Comparison of ENCODE assay signal across 18 cellular contexts in the genomic region with DNA sequence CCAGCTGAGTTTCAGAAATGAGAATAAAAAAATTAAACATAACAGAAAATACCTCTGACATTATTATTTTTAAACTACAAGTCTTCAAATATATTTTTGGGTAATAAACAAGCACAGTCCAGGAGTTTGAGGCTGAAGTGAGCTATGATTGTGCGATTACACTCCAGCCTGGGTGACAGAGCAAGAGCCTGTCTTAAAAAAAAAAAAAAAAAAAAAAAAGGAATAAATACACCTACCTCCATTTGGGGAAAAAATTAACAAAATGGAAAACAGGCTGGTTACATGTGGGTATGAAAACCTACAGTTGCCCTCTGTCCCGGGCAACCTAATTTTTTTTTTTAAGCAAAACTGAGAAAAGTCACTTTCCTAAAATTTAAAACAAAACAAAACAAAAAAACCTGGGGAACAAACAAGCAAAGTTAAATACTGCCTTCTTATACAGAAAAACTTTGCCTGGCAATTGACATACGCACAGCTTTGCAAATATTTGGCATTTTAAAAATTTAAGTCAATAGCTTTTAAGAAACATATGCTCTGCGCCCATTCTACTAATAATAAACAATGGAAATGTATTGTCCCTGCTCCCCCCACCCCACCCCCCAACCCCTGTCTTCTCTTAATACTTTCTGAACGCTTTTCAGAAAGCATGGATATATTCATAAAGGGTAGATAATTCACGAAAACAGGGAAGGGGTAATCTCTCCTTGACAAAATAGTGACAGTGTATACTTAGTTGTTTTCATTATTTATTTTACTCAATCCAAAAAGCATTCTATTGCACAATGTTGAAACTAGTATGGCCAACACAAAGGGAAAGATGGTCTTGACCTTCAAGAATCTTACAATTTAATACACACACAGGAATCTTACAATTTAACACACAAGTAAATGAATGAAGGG.
DNase-seq lines count a peak whose midpoint lies in the region; TF ChIP-seq lines count a peak whose summit lies in the region.
"Had no signal": no experiment of that assay in that cellular context is flagged by ENCODE, and none has a peak within 500 bp of the region (broad histone marks: within the 10 kb centered on the region; RNA-seq: fewer than 3 reads in every experiment).

No MANE protein-coding gene starts in this region.

- no peaks in the 10 kb centered on the region for H3K4me1 ChIP-seq in urinary bladder (ENCODE audit: insufficient read depth)

- no peak overlapping the region for H3K4me3 ChIP-seq in urinary bladder (ENCODE audit: low read depth, low read length)
- H3K4me3 ChIP-seq: HAP-1 had no signal

- peaks cover 69% of the 10 kb centered on the region for H3K4me1 Mint-ChIP-seq in activated naive CD4-positive, alpha-beta T cell treated with anti-CD3 and anti-CD28 coated beads, Interleukin-2, amount 50 U/mL, for 24 hours
- peaks cover 9% of the 10 kb centered on the region for H3K4me1 Mint-ChIP-seq in activated naive CD4-positive, alpha-beta T cell treated with anti-CD3 and anti-CD28 coated beads, Interleukin-2, amount 10 ng/mL, durations not matched to agents 7 days and 5 days
- peaks cover 14% of the 10 kb centered on the region for H3K4me1 Mint-ChIP-seq in endothelial cell (ENCODE audit: unreplicated experiment)
- peaks cover 7% of the 10 kb centered on the region for H3K4me1 Mint-ChIP-seq in activated CD4-positive, alpha-beta T cell treated with anti-CD3 and anti-CD28 coated beads, Interleukin-2, amount 10 ng/mL, durations not matched to agents 7 days and 5 days

- H3K27ac ChIP-seq in urinary bladder (ENCODE audit: low read depth): peak overlapping the region; percentile 38
- H3K27ac ChIP-seq: HL-60 had no signal

- WGBS in urinary bladder: 92% methylated on average over 6 of the region's 6 CpGs

- H3K4me3 Mint-ChIP-seq in activated naive CD4-positive, alpha-beta T cell treated with anti-CD3 and anti-CD28 coated beads, Interleukin-2, amount 50 U/mL, for 24 hours: no peak overlapping the region
- no peak overlapping the region for H3K4me3 Mint-ChIP-seq in activated naive CD4-positive, alpha-beta T cell treated with anti-CD3 and anti-CD28 coated beads, Interleukin-2, amount 10 ng/mL, durations not matched to agents 7 days and 5 days
- no peak overlapping the region for H3K4me3 Mint-ChIP-seq in endothelial cell (ENCODE audit: unreplicated experiment)
- no peak overlapping the region for H3K4me3 Mint-ChIP-seq in activated CD4-positive, alpha-beta T cell treated with anti-CD3 and anti-CD28 coated beads, Interleukin-2, amount 10 ng/mL, durations not matched to agents 7 days and 5 days
- H3K4me3 Mint-ChIP-seq: B cell had no signal

- peak overlapping the region; percentile 21 for H3K27ac Mint-ChIP-seq in activated naive CD4-positive, alpha-beta T cell treated with anti-CD3 and anti-CD28 coated beads, Interleukin-2, amount 50 U/mL, for 24 hours
- H3K27ac Mint-ChIP-seq in activated naive CD4-positive, alpha-beta T cell treated with anti-CD3 and anti-CD28 coated beads, Interleukin-2, amount 10 ng/mL, durations not matched to agents 7 days and 5 days: no peak overlapping the region
- peak overlapping the region; percentile 88 for H3K27ac Mint-ChIP-seq in endothelial cell (ENCODE audit: unreplicated experiment)
- H3K27ac Mint-ChIP-seq in activated CD4-positive, alpha-beta T cell treated with anti-CD3 and anti-CD28 coated beads, Interleukin-2, amount 10 ng/mL, durations not matched to agents 7 days and 5 days: no peak overlapping the region

- TF ChIP-seq RAD21 in Ishikawa (IDR thresholded peaks at IDR 0.05; ENCODE audit: low read depth): no peak

- POLR2A ChIA-PET in activated CD4-positive, alpha-beta T cell treated with anti-CD3 and anti-CD28 coated beads, Interleukin-2, amount 10 ng/mL, durations not matched to agents 7 days and 5 days (lab: Charles Lee): no interaction called here
- POLR2A ChIA-PET in HEK293T (lab: Yijun Ruan, JAX): no interaction called here

- no peak for TF ChIP-seq CTCF in endothelial cell (IDR thresholded peaks at IDR 0.05; ENCODE audit: unreplicated experiment)

- DNase-seq in activated naive CD4-positive, alpha-beta T cell treated with anti-CD3 and anti-CD28 coated beads, Interleukin-2, amount 10 ng/mL, durations not matched to agents 7 days and 5 days: no peak
- DNase-seq in endothelial cell (ENCODE audit: low spot score) (no peak), HEK293T (ENCODE audit: extremely low spot score) (no peak), NCI-H1105 treated with DMSO at 0.1 percent for 48 hours (lab: John Stamatoyannopoulos, UW) (no peak)
- no peak for DNase-seq in activated CD4-positive, alpha-beta T cell treated with anti-CD3 and anti-CD28 coated beads, Interleukin-2, amount 10 ng/mL, durations not matched to agents 7 days and 5 days
- DNase-seq: 8988T; ACHN; C1 segment of cervical spinal cord; CD4-positive, alpha-beta memory T cell; DMS153; DMS79 treated with DMSO at 0.1 percent for 48 hours; EL had no signal

- TF ChIP-seq EP300 in Ishikawa (IDR thresholded peaks at IDR 0.05; ENCODE audit: borderline replicate concordance): no peak

- H3K36me3 Mint-ChIP-seq in activated naive CD4-positive, alpha-beta T cell treated with anti-CD3 and anti-CD28 coated beads, Interleukin-2, amount 50 U/mL, for 24 hours: peaks cover 13% of the 10 kb centered on the region
- peaks cover 48% of the 10 kb centered on the region for H3K36me3 Mint-ChIP-seq in activated naive CD4-positive, alpha-beta T cell treated with anti-CD3 and anti-CD28 coated beads, Interleukin-2, amount 10 ng/mL, durations not matched to agents 7 days and 5 days
- H3K36me3 Mint-ChIP-seq in endothelial cell (ENCODE audit: low read depth, unreplicated experiment): peaks cover 27% of the 10 kb centered on the region
- peaks cover 37% of the 10 kb centered on the region for H3K36me3 Mint-ChIP-seq in activated CD4-positive, alpha-beta T cell treated with anti-CD3 and anti-CD28 coated beads, Interleukin-2, amount 10 ng/mL, durations not matched to agents 7 days and 5 days (ENCODE audit: low read depth)

- no peaks in the 10 kb centered on the region for H3K36me3 ChIP-seq in urinary bladder (ENCODE audit: insufficient read depth)
- H3K36me3 ChIP-seq: HAP-1 had no signal

- no peaks in the 10 kb centered on the region for H3K9me3 Mint-ChIP-seq in activated naive CD4-positive, alpha-beta T cell treated with anti-CD3 and anti-CD28 coated beads, Interleukin-2, amount 50 U/mL, for 24 hours
- H3K9me3 Mint-ChIP-seq in activated naive CD4-positive, alpha-beta T cell treated with anti-CD3 and anti-CD28 coated beads, Interleukin-2, amount 10 ng/mL, durations not matched to agents 7 days and 5 days: no peaks in the 10 kb centered on the region
- peaks cover 3% of the 10 kb centered on the region for H3K9me3 Mint-ChIP-seq in endothelial cell (ENCODE audit: unreplicated experiment)
- no peaks in the 10 kb centered on the region for H3K9me3 Mint-ChIP-seq in activated CD4-positive, alpha-beta T cell treated with anti-CD3 and anti-CD28 coated beads, Interleukin-2, amount 10 ng/mL, durations not matched to agents 7 days and 5 days
- H3K9me3 Mint-ChIP-seq: CD4-positive, alpha-beta memory T cell had no signal

- CTCF ChIA-PET in activated naive CD4-positive, alpha-beta T cell treated with anti-CD3 and anti-CD28 coated beads, Interleukin-2, amount 10 ng/mL, durations not matched to agents 7 days and 5 days (lab: Charles Lee): no interaction called here
- CTCF ChIA-PET in activated CD4-positive, alpha-beta T cell treated with anti-CD3 and anti-CD28 coated beads, Interleukin-2, amount 10 ng/mL, durations not matched to agents 7 days and 5 days (lab: Charles Lee): no interaction called here
- CTCF ChIA-PET in HEK293T (lab: Yijun Ruan, JAX): interaction anchor here (0.6 kb wide), 1 partner anchor 9 kb away, joined by 3 read pairs; no protein-coding TSS in a partner anchor

- no peaks in the 10 kb centered on the region for H3K27me3 Mint-ChIP-seq in activated naive CD4-positive, alpha-beta T cell treated with anti-CD3 and anti-CD28 coated beads, Interleukin-2, amount 50 U/mL, for 24 hours
- no peaks in the 10 kb centered on the region for H3K27me3 Mint-ChIP-seq in activated naive CD4-positive, alpha-beta T cell treated with anti-CD3 and anti-CD28 coated beads, Interleukin-2, amount 10 ng/mL, durations not matched to agents 7 days and 5 days
- peaks cover 12% of the 10 kb centered on the region for H3K27me3 Mint-ChIP-seq in endothelial cell (ENCODE audit: unreplicated experiment)
- H3K27me3 Mint-ChIP-seq in activated CD4-positive, alpha-beta T cell treated with anti-CD3 and anti-CD28 coated beads, Interleukin-2, amount 10 ng/mL, durations not matched to agents 7 days and 5 days: no peaks in the 10 kb centered on the region
- H3K27me3 Mint-ChIP-seq: B cell; CD4-positive, alpha-beta memory T cell had no signal

TF ChIP-seq in Ishikawa, 13 proteins besides CTCF, POLR2A, EP300 and RAD21:
- TF ChIP-seq, protein P1, sequence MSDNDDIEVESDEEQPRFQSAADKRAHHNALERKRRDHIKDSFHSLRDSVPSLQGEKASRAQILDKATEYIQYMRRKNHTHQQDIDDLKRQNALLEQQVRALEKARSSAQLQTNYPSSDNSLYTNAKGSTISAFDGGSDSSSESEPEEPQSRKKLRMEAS (IDR thresholded peaks at IDR 0.05): no peak
- TF ChIP-seq FOXM1 (IDR thresholded peaks at IDR 0.05; ENCODE audit: borderline replicate concordance, low read depth): no peak
- TF ChIP-seq CREB1 (IDR thresholded peaks at IDR 0.05; ENCODE audit: low read depth): no peak
- 0 out of 2 replicates have a peak, but pooled peaks have one; percentile 9 for TF ChIP-seq CEBPB (IDR thresholded peaks at IDR 0.05)
- TF ChIP-seq ZBTB7A (IDR thresholded peaks at IDR 0.05; ENCODE audit: low read depth): no peak

TF ChIP-seq in HEK293T, 16 proteins besides CTCF, POLR2A, EP300 and RAD21:
- TF ChIP-seq CTBP1 (IDR thresholded peaks at IDR 0.05; ENCODE audit: borderline replicate concordance) (no peak), FOXK2 (IDR thresholded peaks at IDR 0.05) (no peak), BHLHE40 (IDR thresholded peaks at IDR 0.05; ENCODE audit: borderline replicate concordance) (no peak), LEF1 (IDR thresholded peaks at IDR 0.05; ENCODE audit: borderline replicate concordance) (no peak)

Comparison
In these comparisons a context has a peak if more than half of its experiments do, and no peak if none do; other contexts are left out.
1. H3K27ac Mint-ChIP-seq: peak in activated naive CD4-positive, alpha-beta T cell treated with anti-CD3 and anti-CD28 coated beads, Interleukin-2, amount 50 U/mL, for 24 hours (single experiment) and endothelial cell (single experiment); none in activated naive CD4-positive, alpha-beta T cell treated with anti-CD3 and anti-CD28 coated beads, Interleukin-2, amount 10 ng/mL, durations not matched to agents 7 days and 5 days (single experiment) and activated CD4-positive, alpha-beta T cell treated with anti-CD3 and anti-CD28 coated beads, Interleukin-2, amount 10 ng/mL, durations not matched to agents 7 days and 5 days (single experiment).